8 cellular contexts compared by ENCODE assay signal in genomic region chr11:46845740-46846509, GRCh38. TPM values are rescaled to one million over a fixed set of nuclear protein-coding genes. Genes with fewer than 3 reads are reported as not detected.
DNase-seq lines count a peak whose midpoint lies in the region; ATAC-seq, FAIRE-seq and TF ChIP-seq lines count a peak whose summit lies in the region.

TSS of gene CKAP5 (minus strand) at chr11:46846280. CDS start at chr11:46821231, 25,049 bp downstream.

- no peak for FAIRE-seq in pancreas (lab: Jason Lieb, UNC)

- H3K27ac Mint-ChIP-seq in activated naive CD8-positive, alpha-beta T cell treated with anti-CD3 and anti-CD28 coated beads, Interleukin-2, amount 50 U/mL, for 24 hours = peak within 1 kb of the TSS; percentile 91

- H3K4me3 Mint-ChIP-seq in activated naive CD8-positive, alpha-beta T cell treated with anti-CD3 and anti-CD28 coated beads, Interleukin-2, amount 50 U/mL, for 24 hours = peak within 1 kb of the TSS; percentile 90

- H3K36me3 ChIP-seq in cardiac muscle cell (no peaks in the 10 kb centered on the region), pancreas (no peaks in the 10 kb centered on the region), thyroid gland (no peaks in the 10 kb centered on the region)

- peaks cover 20% of the 10 kb centered on the region for H3K36me3 Mint-ChIP-seq in activated naive CD8-positive, alpha-beta T cell treated with anti-CD3 and anti-CD28 coated beads, Interleukin-2, amount 50 U/mL, for 24 hours (ENCODE audit: low read depth)

- H3K4me3 ChIP-seq in GM12865 (ENCODE audit: low read depth, low read length) = peak within 1 kb of the TSS; percentile 74
- H3K4me3 ChIP-seq in cardiac muscle cell = peak within 1 kb of the TSS; percentile 79
- H3K4me3 ChIP-seq in pancreas = peak within 1 kb of the TSS; percentile 59 to 91 (median 78)
- H3K4me3 ChIP-seq in thyroid gland (replicated peaks in 1 of 3) = peak within 1 kb of the TSS; percentile 49 to 98 (median 83)

- no peaks in the 10 kb centered on the region for H3K9me3 ChIP-seq in cardiac muscle cell (ENCODE audit: low read depth)
- H3K9me3 ChIP-seq in pancreas = no peaks in the 10 kb centered on the region
- no peaks in the 10 kb centered on the region for H3K9me3 ChIP-seq in thyroid gland

- ATAC-seq in HG02642 (IDR thresholded peaks at IDR 0.05; ENCODE audit: poor library complexity, unreplicated experiment) (peak; percentile 96), pancreas (peak; percentile 98 to 99 (median 99))
- ATAC-seq in activated naive CD8-positive, alpha-beta T cell treated with anti-CD3 and anti-CD28 coated beads, Interleukin-2, amount 50 U/mL, for 24 hours = peak; percentile 94

- intact Hi-C loops in pancreas (cut with DNase I) (no loop called here), thyroid gland (cut with DNase I) (no loop called here)

- DNase-seq in GM12865 (ENCODE audit: low read depth) (peak; percentile 93), NCI-H1105 treated with DMSO at 0.1 percent for 48 hours (lab: John Stamatoyannopoulos, UW) (peak; percentile 93), SW480 (ENCODE audit: low spot score) (peak; percentile 90), cardiac muscle cell (ENCODE audit: low read depth in 1 of 2, low spot score in 1 of 2) (peak; percentile 92 to 95), pancreas (peak; percentile 81 to 93 (median 88)), thyroid gland (peak; percentile 91)
- DNase-seq in activated naive CD8-positive, alpha-beta T cell treated with anti-CD3 and anti-CD28 coated beads, Interleukin-2, amount 50 U/mL, for 24 hours = peak; percentile 89

- H3K27ac ChIP-seq in cardiac muscle cell = peak within 1 kb of the TSS; percentile 95
- peak within 1 kb of the TSS; percentile 47 to 77 (median 64) for H3K27ac ChIP-seq in pancreas
- H3K27ac ChIP-seq in thyroid gland = peak within 1 kb of the TSS in 2 of 3 donors; percentile 71 to 74

- TF ChIP-seq CTCF in GM12865 (IDR thresholded peaks at IDR 0.05; ENCODE audit: insufficient read depth, low read depth, low read length, missing control alignments) = no peak
- peak; percentile 13 for TF ChIP-seq CTCF in cardiac muscle cell (IDR thresholded peaks at IDR 0.05; ENCODE audit: low read depth, low read length)
- TF ChIP-seq CTCF in pancreas (IDR thresholded peaks at IDR 0.05) = no peak
- TF ChIP-seq CTCF in thyroid gland (IDR thresholded peaks at IDR 0.05) = peak in 1 of 6 experiments; percentile 4

- H3K27me3 Mint-ChIP-seq in activated naive CD8-positive, alpha-beta T cell treated with anti-CD3 and anti-CD28 coated beads, Interleukin-2, amount 50 U/mL, for 24 hours = no peaks in the 10 kb centered on the region

- TF ChIP-seq POLR2A in thyroid gland (IDR thresholded peaks at IDR 0.05) = peak; percentile 11 to 73

- H3K4me1 Mint-ChIP-seq in activated naive CD8-positive, alpha-beta T cell treated with anti-CD3 and anti-CD28 coated beads, Interleukin-2, amount 50 U/mL, for 24 hours = peaks cover 37% of the 10 kb centered on the region

- H3K9me3 Mint-ChIP-seq in activated naive CD8-positive, alpha-beta T cell treated with anti-CD3 and anti-CD28 coated beads, Interleukin-2, amount 50 U/mL, for 24 hours = no peaks in the 10 kb centered on the region

- peaks cover 11% of the 10 kb centered on the region for H3K4me1 ChIP-seq in cardiac muscle cell (ENCODE audit: low read depth)
- H3K4me1 ChIP-seq in pancreas = peaks cover 10 to 14% (median 10%) of the 10 kb centered on the region in 3 donors
- peaks cover 5 to 11% of the 10 kb centered on the region in 2 donors for H3K4me1 ChIP-seq in thyroid gland

- H3K27me3 ChIP-seq in cardiac muscle cell = no peaks in the 10 kb centered on the region
- H3K27me3 ChIP-seq in pancreas = no peaks in the 10 kb centered on the region
- no peaks in the 10 kb centered on the region for H3K27me3 ChIP-seq in thyroid gland

- 0 to 1% methylated on average over 71 to 83 of the region's 83 CpGs for WGBS in pancreas, 2 donors
- 0 to 1% methylated on average over 12 to 54 of the region's 83 CpGs for WGBS in thyroid gland, 2 donors

RNA-seq across cellular contexts. Expression of gene CKAP5, which starts in this region (rescaled TPM):
- total RNA-seq in cardiac muscle cell (58.1 and 122 TPM in 2 replicates), pancreas (10 to 100 TPM; 12.5 to 36.3 (median 18.6) TPM), thyroid gland (10 to 100 TPM; 25.3 to 30.1 (median 26.8) TPM)
- polyA plus RNA-seq in cardiac muscle cell (38.1 and 77.8 TPM in 2 replicates), pancreas (1 to 10 TPM; 4.0 to 9.4 TPM)

Comparison
In these comparisons a context has a peak if more than half of its experiments do, and no peak if none do; other contexts are left out.
1. Peak in every context shown above with its lines: DNase-seq, ATAC-seq, H3K4me3 ChIP-seq and H3K27ac ChIP-seq.